In genomic region chr1:168693197-168693871, GRCh38 we compare ENCODE assay signal across 1 cellular context.
TF ChIP-seq lines count a peak whose summit lies in the region.

No MANE protein-coding gene starts in this region.

TF ChIP-seq in HepG2, 621 proteins besides CTCF, POLR2A, EP300 and RAD21 (continued from another document and continues in another):
- no peak for TF ChIP-seq HMGXB4 (CRISPR knock-in tag; IDR thresholded peaks at IDR 0.05; ENCODE audit: borderline replicate concordance in 1 of 2, low read depth in 1 of 2)
- TF ChIP-seq HOXA3 (CRISPR knock-in tag; IDR thresholded peaks at IDR 0.05): peak; percentile 43; the same call in 1 of the 2 replicates
- TF ChIP-seq U2AF1 (optimal IDR thresholded peaks at IDR 0.05; ENCODE audit: low read depth, low read length): no peak
- no peak for TF ChIP-seq ZSCAN9 (CRISPR knock-in tag; IDR thresholded peaks at IDR 0.05; ENCODE audit: borderline replicate concordance)
- no peak for TF ChIP-seq ZNF180 (CRISPR knock-in tag; IDR thresholded peaks at IDR 0.05; ENCODE audit: borderline replicate concordance, low read depth)
- TF ChIP-seq GZF1 (CRISPR knock-in tag; IDR thresholded peaks at IDR 0.05): no peak
- no peak for TF ChIP-seq ZFY (CRISPR knock-in tag; IDR thresholded peaks at IDR 0.05)
- 0 out of 2 replicates have a peak, but pooled peaks have one; percentile 31 for TF ChIP-seq ZMAT3 (CRISPR knock-in tag; conservative IDR thresholded peaks at IDR 0.05)
- TF ChIP-seq ZNF572 (CRISPR knock-in tag; IDR thresholded peaks at IDR 0.05): no peak
- TF ChIP-seq ZNF235 (CRISPR knock-in tag; IDR thresholded peaks at IDR 0.05; ENCODE audit: borderline replicate concordance): no peak
- no peak for TF ChIP-seq ZMAT5 (CRISPR knock-in tag; IDR thresholded peaks at IDR 0.05; ENCODE audit: borderline replicate concordance, low read depth)
- no peak for TF ChIP-seq PAX8 (CRISPR knock-in tag; IDR thresholded peaks at IDR 0.05; ENCODE audit: borderline replicate concordance)
- no peak for TF ChIP-seq ZBTB3 (CRISPR knock-in tag; IDR thresholded peaks at IDR 0.05; ENCODE audit: borderline replicate concordance, low read depth)
- TF ChIP-seq ZNF619 (CRISPR knock-in tag; IDR thresholded peaks at IDR 0.05): no peak
- no peak for TF ChIP-seq YEATS4 (CRISPR knock-in tag; IDR thresholded peaks at IDR 0.05; ENCODE audit: borderline replicate concordance)
- no peak for TF ChIP-seq ZNF724P (CRISPR knock-in tag; IDR thresholded peaks at IDR 0.05; ENCODE audit: borderline replicate concordance)
- TF ChIP-seq DPF2 (CRISPR knock-in tag; IDR thresholded peaks at IDR 0.05; ENCODE audit: borderline replicate concordance, low read depth): peak; percentile 40; the same call in 1 of the 2 replicates
- TF ChIP-seq ZNF850 (CRISPR knock-in tag; conservative IDR thresholded peaks at IDR 0.05): no peak
- TF ChIP-seq, protein P1, sequence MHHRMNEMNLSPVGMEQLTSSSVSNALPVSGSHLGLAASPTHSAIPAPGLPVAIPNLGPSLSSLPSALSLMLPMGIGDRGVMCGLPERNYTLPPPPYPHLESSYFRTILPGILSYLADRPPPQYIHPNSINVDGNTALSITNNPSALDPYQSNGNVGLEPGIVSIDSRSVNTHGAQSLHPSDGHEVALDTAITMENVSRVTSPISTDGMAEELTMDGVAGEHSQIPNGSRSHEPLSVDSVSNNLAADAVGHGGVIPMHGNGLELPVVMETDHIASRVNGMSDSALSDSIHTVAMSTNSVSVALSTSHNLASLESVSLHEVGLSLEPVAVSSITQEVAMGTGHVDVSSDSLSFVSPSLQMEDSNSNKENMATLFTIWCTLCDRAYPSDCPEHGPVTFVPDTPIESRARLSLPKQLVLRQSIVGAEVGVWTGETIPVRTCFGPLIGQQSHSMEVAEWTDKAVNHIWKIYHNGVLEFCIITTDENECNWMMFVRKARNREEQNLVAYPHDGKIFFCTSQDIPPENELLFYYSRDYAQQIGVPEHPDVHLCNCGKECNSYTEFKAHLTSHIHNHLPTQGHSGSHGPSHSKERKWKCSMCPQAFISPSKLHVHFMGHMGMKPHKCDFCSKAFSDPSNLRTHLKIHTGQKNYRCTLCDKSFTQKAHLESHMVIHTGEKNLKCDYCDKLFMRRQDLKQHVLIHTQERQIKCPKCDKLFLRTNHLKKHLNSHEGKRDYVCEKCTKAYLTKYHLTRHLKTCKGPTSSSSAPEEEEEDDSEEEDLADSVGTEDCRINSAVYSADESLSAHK (CRISPR knock-in tag; IDR thresholded peaks at IDR 0.05; ENCODE audit: borderline replicate concordance): no peak
- TF ChIP-seq HNF4G (IDR thresholded peaks at IDR 0.05; ENCODE audit: borderline replicate concordance, low read depth, low read length): no peak
- TF ChIP-seq HNF4G (CRISPR knock-in tag; IDR thresholded peaks at IDR 0.05; ENCODE audit: borderline replicate concordance, low read depth): no peak
- TF ChIP-seq ATF1 (CRISPR knock-in tag; IDR thresholded peaks at IDR 0.05): peak; percentile 47; the same call in 1 of the 2 replicates
- TF ChIP-seq PHB2 (IDR thresholded peaks at IDR 0.05; ENCODE audit: partially characterized antibody): no peak
- no peak for TF ChIP-seq ZNF788 (CRISPR knock-in tag; IDR thresholded peaks at IDR 0.05; ENCODE audit: borderline replicate concordance)
- TF ChIP-seq, protein P2, sequence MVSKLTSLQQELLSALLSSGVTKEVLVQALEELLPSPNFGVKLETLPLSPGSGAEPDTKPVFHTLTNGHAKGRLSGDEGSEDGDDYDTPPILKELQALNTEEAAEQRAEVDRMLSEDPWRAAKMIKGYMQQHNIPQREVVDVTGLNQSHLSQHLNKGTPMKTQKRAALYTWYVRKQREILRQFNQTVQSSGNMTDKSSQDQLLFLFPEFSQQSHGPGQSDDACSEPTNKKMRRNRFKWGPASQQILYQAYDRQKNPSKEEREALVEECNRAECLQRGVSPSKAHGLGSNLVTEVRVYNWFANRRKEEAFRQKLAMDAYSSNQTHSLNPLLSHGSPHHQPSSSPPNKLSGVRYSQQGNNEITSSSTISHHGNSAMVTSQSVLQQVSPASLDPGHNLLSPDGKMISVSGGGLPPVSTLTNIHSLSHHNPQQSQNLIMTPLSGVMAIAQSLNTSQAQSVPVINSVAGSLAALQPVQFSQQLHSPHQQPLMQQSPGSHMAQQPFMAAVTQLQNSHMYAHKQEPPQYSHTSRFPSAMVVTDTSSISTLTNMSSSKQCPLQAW (CRISPR knock-in tag; IDR thresholded peaks at IDR 0.05): no peak
- TF ChIP-seq ZFYVE20 (CRISPR knock-in tag; IDR thresholded peaks at IDR 0.05; ENCODE audit: borderline replicate concordance, low read depth): no peak
- no peak for TF ChIP-seq FOXC1 (CRISPR knock-in tag; IDR thresholded peaks at IDR 0.05; ENCODE audit: borderline replicate concordance)
- no peak for TF ChIP-seq PTBP1 (IDR thresholded peaks at IDR 0.05; ENCODE audit: low read depth, low read length, poor library complexity, severe bottlenecking)
- peak; percentile 37; the same call in 1 of the 2 replicates for TF ChIP-seq ETV5 (CRISPR knock-in tag; IDR thresholded peaks at IDR 0.05; ENCODE audit: borderline replicate concordance)
- TF ChIP-seq ZSCAN30 (CRISPR knock-in tag; IDR thresholded peaks at IDR 0.05): no peak
- no peak for TF ChIP-seq ZNF7 (CRISPR knock-in tag; IDR thresholded peaks at IDR 0.05)
- no peak for TF ChIP-seq SETDB1 (CRISPR knock-in tag; IDR thresholded peaks at IDR 0.05; ENCODE audit: borderline replicate concordance)
- no peak for TF ChIP-seq SOX6 (IDR thresholded peaks at IDR 0.05)
- TF ChIP-seq SOX6 (CRISPR knock-in tag; IDR thresholded peaks at IDR 0.05): peak; percentile 67; the same call in 1 of the 2 replicates
- TF ChIP-seq ZSCAN25 (CRISPR knock-in tag; IDR thresholded peaks at IDR 0.05): no peak
- TF ChIP-seq ZNF234 (CRISPR knock-in tag; conservative IDR thresholded peaks at IDR 0.05): no peak
- TF ChIP-seq MXI1 (IDR thresholded peaks at IDR 0.05; ENCODE audit: borderline replicate concordance, low read depth, low read length): no peak
- TF ChIP-seq, protein P3, sequence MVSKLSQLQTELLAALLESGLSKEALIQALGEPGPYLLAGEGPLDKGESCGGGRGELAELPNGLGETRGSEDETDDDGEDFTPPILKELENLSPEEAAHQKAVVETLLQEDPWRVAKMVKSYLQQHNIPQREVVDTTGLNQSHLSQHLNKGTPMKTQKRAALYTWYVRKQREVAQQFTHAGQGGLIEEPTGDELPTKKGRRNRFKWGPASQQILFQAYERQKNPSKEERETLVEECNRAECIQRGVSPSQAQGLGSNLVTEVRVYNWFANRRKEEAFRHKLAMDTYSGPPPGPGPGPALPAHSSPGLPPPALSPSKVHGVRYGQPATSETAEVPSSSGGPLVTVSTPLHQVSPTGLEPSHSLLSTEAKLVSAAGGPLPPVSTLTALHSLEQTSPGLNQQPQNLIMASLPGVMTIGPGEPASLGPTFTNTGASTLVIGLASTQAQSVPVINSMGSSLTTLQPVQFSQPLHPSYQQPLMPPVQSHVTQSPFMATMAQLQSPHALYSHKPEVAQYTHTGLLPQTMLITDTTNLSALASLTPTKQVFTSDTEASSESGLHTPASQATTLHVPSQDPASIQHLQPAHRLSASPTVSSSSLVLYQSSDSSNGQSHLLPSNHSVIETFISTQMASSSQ (IDR thresholded peaks at IDR 0.05; ENCODE audit: low read depth): peak; percentile 76
- TF ChIP-seq, protein P3 (CRISPR knock-in tag; IDR thresholded peaks at IDR 0.05; ENCODE audit: borderline replicate concordance): peak; percentile 80; the same call in 1 of the 2 replicates
- no peak for TF ChIP-seq SP4 (CRISPR knock-in tag; IDR thresholded peaks at IDR 0.05)
- TF ChIP-seq TAF1 (CRISPR knock-in tag; IDR thresholded peaks at IDR 0.05): no peak
- TF ChIP-seq AGO2 (optimal IDR thresholded peaks at IDR 0.05; ENCODE audit: low read depth, low read length): no peak
- TF ChIP-seq POLR2AphosphoS5 (IDR thresholded peaks at IDR 0.05; ENCODE audit: low read depth, low read length): no peak
- 0 out of 2 replicates have a peak, but pooled peaks have one; percentile 36 for TF ChIP-seq REPIN1 (CRISPR knock-in tag; IDR thresholded peaks at IDR 0.05; ENCODE audit: borderline replicate concordance, low read depth)
- no peak for TF ChIP-seq ZNF569 (CRISPR knock-in tag; IDR thresholded peaks at IDR 0.05; ENCODE audit: borderline replicate concordance)
- no peak for TF ChIP-seq BRF2 (CRISPR knock-in tag; IDR thresholded peaks at IDR 0.05)
- TF ChIP-seq GATAD2A (CRISPR knock-in tag; IDR thresholded peaks at IDR 0.05): peak; percentile 79
- no peak for TF ChIP-seq MXD1 (CRISPR knock-in tag; IDR thresholded peaks at IDR 0.05)
- TF ChIP-seq, protein P4, sequence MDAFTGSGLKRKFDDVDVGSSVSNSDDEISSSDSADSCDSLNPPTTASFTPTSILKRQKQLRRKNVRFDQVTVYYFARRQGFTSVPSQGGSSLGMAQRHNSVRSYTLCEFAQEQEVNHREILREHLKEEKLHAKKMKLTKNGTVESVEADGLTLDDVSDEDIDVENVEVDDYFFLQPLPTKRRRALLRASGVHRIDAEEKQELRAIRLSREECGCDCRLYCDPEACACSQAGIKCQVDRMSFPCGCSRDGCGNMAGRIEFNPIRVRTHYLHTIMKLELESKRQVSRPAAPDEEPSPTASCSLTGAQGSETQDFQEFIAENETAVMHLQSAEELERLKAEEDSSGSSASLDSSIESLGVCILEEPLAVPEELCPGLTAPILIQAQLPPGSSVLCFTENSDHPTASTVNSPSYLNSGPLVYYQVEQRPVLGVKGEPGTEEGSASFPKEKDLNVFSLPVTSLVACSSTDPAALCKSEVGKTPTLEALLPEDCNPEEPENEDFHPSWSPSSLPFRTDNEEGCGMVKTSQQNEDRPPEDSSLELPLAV (CRISPR knock-in tag; conservative IDR thresholded peaks at IDR 0.05; ENCODE audit: low read depth): no peak
- no peak for TF ChIP-seq NFE2L1 (CRISPR knock-in tag; IDR thresholded peaks at IDR 0.05; ENCODE audit: borderline replicate concordance)
- TF ChIP-seq SNRNP70 (IDR thresholded peaks at IDR 0.05; ENCODE audit: low read depth, low read length): no peak
- TF ChIP-seq RBM39 (IDR thresholded peaks at IDR 0.05; ENCODE audit: low read depth, low read length, poor library complexity, severe bottlenecking): no peak
- no peak for TF ChIP-seq CENPX (CRISPR knock-in tag; IDR thresholded peaks at IDR 0.05)
- no peak for TF ChIP-seq MTF2 (CRISPR knock-in tag; IDR thresholded peaks at IDR 0.05; ENCODE audit: borderline replicate concordance)
- TF ChIP-seq ZNF644 (CRISPR knock-in tag; IDR thresholded peaks at IDR 0.05; ENCODE audit: low read depth): peak; percentile 36; the same call in 1 of the 2 replicates
- TF ChIP-seq MAF1 (CRISPR knock-in tag; IDR thresholded peaks at IDR 0.05; ENCODE audit: borderline replicate concordance): no peak
- no peak for TF ChIP-seq GATAD1 (CRISPR knock-in tag; IDR thresholded peaks at IDR 0.05)
- no peak for TF ChIP-seq ZBTB44 (CRISPR knock-in tag; IDR thresholded peaks at IDR 0.05)
